In genomic region chr9:36222449-36222848, GRCh38 we compare ENCODE assay signal across 19 cellular contexts. TPM values are rescaled to one million over a fixed set of nuclear protein-coding genes. Genes with fewer than 3 reads are reported as not detected.
"Had no signal": no experiment of that assay in that cellular context is flagged by ENCODE, and none has a peak within 500 bp of the region (broad histone marks: within the 10 kb centered on the region; RNA-seq: fewer than 3 reads in every experiment).

No MANE protein-coding gene starts in this region.

- ATAC-seq: activated T-cell treated with anti-CD3 and anti-CD28 coated beads, Interleukin-2, amount 50 U/mL, for 4 hours; stimulated activated naive CD8-positive, alpha-beta T cell treated with anti-CD3 and anti-CD28 coated beads, Interleukin-15, Interleukin-2, amounts not matched to agents 100 U/mL and 50 U/mL, for 24 hours had no signal

- DNase-seq: activated CD4-positive, alpha-beta T cell treated with anti-CD3 and anti-CD28 coated beads for 4 hours; activated effector memory CD4-positive, alpha-beta T cell treated with anti-CD3 and anti-CD28 coated beads, Interleukin-2, amount 50 U/mL, for 16 hours; activated T-cell treated with anti-CD3 and anti-CD28 coated beads, Interleukin-2, amount 50 U/mL, for 4 hours; amygdala; endodermal cell; foreskin melanocyte; head of caudate nucleus; left ventricle myocardium inferior; occipital lobe; stimulated activated CD4-positive, alpha-beta T cell treated with anti-CD3 and anti-CD28 coated beads, Interleukin-4, amount 100 ng/mL, for 1 hour; stimulated activated CD8-positive, alpha-beta memory T cell treated with anti-CD3 and anti-CD28 coated beads, Interleukin-4, amount 100 ng/mL, for 48 hours; stimulated activated naive CD8-positive, alpha-beta T cell treated with anti-CD3 and anti-CD28 coated beads, Interleukin-15, Interleukin-2, amounts not matched to agents 100 U/mL and 50 U/mL, for 24 hours; T-helper 9 cell; upper lobe of left lung had no signal

- H3K4me3 ChIP-seq: breast epithelium, esophagus muscularis mucosa, left ventricle myocardium inferior, prostate gland, suprapubic skin, upper lobe of left lung had no signal

- H3K27me3 ChIP-seq: breast epithelium, esophagus muscularis mucosa, suprapubic skin, upper lobe of left lung had no signal

- H3K4me1 ChIP-seq: breast epithelium, prostate gland, upper lobe of left lung had no signal

- H3K9me3 ChIP-seq: prostate gland, suprapubic skin had no signal

- H3K27ac ChIP-seq: breast epithelium, esophagus muscularis mucosa, left ventricle myocardium inferior, prostate gland, suprapubic skin, upper lobe of left lung, VCaP had no signal

RNA-seq across cellular contexts. Expression of gene CCIN, which starts 53.3 kb away (rescaled TPM):
- total RNA-seq: activated T-cell treated with anti-CD3 and anti-CD28 coated beads, Interleukin-2, amount 50 U/mL, for 4 hours; left ventricle myocardium inferior; occipital lobe; suprapubic skin had no signal
